In genomic region chr17:39730095-39730921, GRCh38 we compare ENCODE assay signal across 1 cellular context.
TF ChIP-seq lines count a peak whose summit lies in the region.

Gene MIEN1 (minus strand): TSS chr17:39730532. CDS start chr17:39730495, 37 bp downstream.

TF ChIP-seq in H1, 55 proteins besides CTCF, POLR2A, EP300 and RAD21 (continued from another document):
- peak; percentile 52 for TF ChIP-seq MAX (IDR thresholded peaks at IDR 0.05)
- TF ChIP-seq PHF8 (conservative IDR thresholded peaks at IDR 0.05; ENCODE audit: low read depth, low read length), result peak; percentile 66
- no peak for TF ChIP-seq BRCA1 (IDR thresholded peaks at IDR 0.05; ENCODE audit: low read depth, low read length)
- TF ChIP-seq SP1 (IDR thresholded peaks at IDR 0.05; ENCODE audit: low read depth, low read length), result peak; percentile 74
- no peak for TF ChIP-seq HDAC2 (IDR thresholded peaks at IDR 0.05; ENCODE audit: borderline replicate concordance in 1 of 2, low read depth in 2 of 2, low read length in 2 of 2)
- peak; percentile 18; the same call in 1 of the 2 replicates for TF ChIP-seq EGR1 (IDR thresholded peaks at IDR 0.05; ENCODE audit: borderline replicate concordance, low read depth, low read length)
- peak; percentile 43 for TF ChIP-seq KDM4A (IDR thresholded peaks at IDR 0.05; ENCODE audit: low read depth, low read length, severe bottlenecking)
- TF ChIP-seq CREB1 (IDR thresholded peaks at IDR 0.05), result peak; percentile 93
